In the genomic region with DNA sequence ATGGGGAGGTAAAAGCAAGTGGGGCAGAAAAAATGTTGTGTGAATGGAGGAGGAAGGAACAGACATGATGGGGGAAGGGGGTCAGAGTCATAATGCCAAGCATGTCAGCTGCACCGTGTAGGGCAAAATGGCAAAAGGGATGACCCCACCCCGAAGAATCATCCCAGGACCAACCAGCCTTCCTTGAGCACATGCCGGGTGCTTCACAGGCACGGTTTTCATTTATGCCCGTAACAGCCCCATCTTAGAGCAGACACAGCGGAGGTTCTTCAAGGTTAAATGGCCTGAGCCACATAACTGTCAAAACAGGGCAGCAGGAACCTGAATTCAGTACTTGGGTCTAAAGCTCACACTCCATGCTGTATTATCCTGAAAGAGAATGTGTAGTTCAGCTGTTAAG, we compare ENCODE assay signal across 23 cellular contexts.
"Had no signal": no experiment of that assay in that cellular context is flagged by ENCODE, and none has a peak within 500 bp of the region (broad histone marks: within the 10 kb centered on the region; RNA-seq: fewer than 3 reads in every experiment).

No MANE protein-coding gene starts in this region.

- ATAC-seq: mucosa of descending colon; natural killer cell treated with Interleukin-12 subunit alpha and Interleukin-12 subunit beta and Interleukin-15 and Interleukin-18, amount 100 ng/mL, for 72 hours; sciatic nerve; stimulated activated naive CD8-positive, alpha-beta T cell treated with anti-CD3 and anti-CD28 coated beads, Interleukin-15, amount 100 ng/mL, for 72 hours had no signal

- H3K27ac ChIP-seq: prostate gland, right atrium auricular region, suprapubic skin, thyroid gland had no signal

- H3K4me3 Mint-ChIP-seq: memory B cell; mesothelial cell of epicardium; naive B cell; natural killer cell treated with Interleukin-12 subunit alpha and Interleukin-12 subunit beta and Interleukin-15 and Interleukin-18, amount 100 ng/mL, for 72 hours; neural crest cell; stimulated activated naive CD8-positive, alpha-beta T cell treated with anti-CD3 and anti-CD28 coated beads, Interleukin-15, amount 100 ng/mL, for 72 hours had no signal

- H3K27me3 ChIP-seq: right atrium auricular region, suprapubic skin, thyroid gland had no signal

- H3K9me3 Mint-ChIP-seq: memory B cell; naive B cell; natural killer cell treated with Interleukin-12 subunit alpha and Interleukin-12 subunit beta and Interleukin-15 and Interleukin-18, amount 100 ng/mL, for 72 hours; neural crest cell; stimulated activated naive CD8-positive, alpha-beta T cell treated with anti-CD3 and anti-CD28 coated beads, Interleukin-15, amount 100 ng/mL, for 72 hours had no signal

- H3K27me3 Mint-ChIP-seq: memory B cell; naive B cell; natural killer cell treated with Interleukin-12 subunit alpha and Interleukin-12 subunit beta and Interleukin-15 and Interleukin-18, amount 100 ng/mL, for 72 hours; stimulated activated naive CD8-positive, alpha-beta T cell treated with anti-CD3 and anti-CD28 coated beads, Interleukin-15, amount 100 ng/mL, for 72 hours had no signal

- H3K27ac Mint-ChIP-seq: memory B cell; mesothelial cell of epicardium; natural killer cell treated with Interleukin-12 subunit alpha and Interleukin-12 subunit beta and Interleukin-15 and Interleukin-18, amount 100 ng/mL, for 72 hours; stimulated activated naive CD8-positive, alpha-beta T cell treated with anti-CD3 and anti-CD28 coated beads, Interleukin-15, amount 100 ng/mL, for 72 hours had no signal

- H3K36me3 Mint-ChIP-seq: natural killer cell treated with Interleukin-12 subunit alpha and Interleukin-12 subunit beta and Interleukin-15 and Interleukin-18, amount 100 ng/mL, for 72 hours had no signal

- H3K9me3 ChIP-seq: mucosa of descending colon, prostate gland, right atrium auricular region, suprapubic skin, thyroid gland had no signal

- H3K4me3 ChIP-seq: lung, mucosa of descending colon, prostate gland, right atrium auricular region, smooth muscle cell, suprapubic skin, thyroid gland had no signal

- H3K36me3 ChIP-seq: prostate gland, right atrium auricular region, thyroid gland had no signal

- DNase-seq: cortex of kidney; effector CD4-positive, alpha-beta T cell; kidney; mucosa of descending colon; naive B cell; stimulated activated CD4-positive, alpha-beta T cell treated with anti-CD3 and anti-CD28 coated beads, Interleukin-12 subunit alpha, Interleukin-12 subunit beta, amount 100 ng/mL, for 4 hours; stimulated activated CD4-positive, alpha-beta T cell treated with anti-CD3 and anti-CD28 coated beads, Interleukin-1b, Interleukin-23, amount 100 ng/mL, for 48 hours; stimulated activated CD4-positive, alpha-beta T cell treated with anti-CD3 and anti-CD28 coated beads, Interleukin-4, amount 100 ng/mL, for 1 hour; stimulated activated CD8-positive, alpha-beta memory T cell treated with anti-CD3 and anti-CD28 coated beads, Interleukin-4, amount 100 ng/mL, for 48 hours; stimulated activated naive CD4-positive, alpha-beta T cell; stimulated activated naive CD8-positive, alpha-beta T cell treated with anti-CD3 and anti-CD28 coated beads, Interleukin-15, amount 100 ng/mL, for 72 hours; thyroid gland; trophoblast cell had no signal

- H3K4me1 ChIP-seq: prostate gland had no signal
